8 cellular contexts compared by ENCODE assay signal in genomic region chr21:40143822-40144525, GRCh38.
DNase-seq lines count a peak whose midpoint lies in the region; ATAC-seq lines count a peak whose summit lies in the region.

No MANE protein-coding gene starts in this region.

- no peaks in the 10 kb centered on the region for H3K9me3 Mint-ChIP-seq in activated naive CD8-positive, alpha-beta T cell treated with anti-CD3 and anti-CD28 coated beads, Interleukin-2, amount 10 ng/mL, durations not matched to agents 7 days and 5 days

- H3K4me1 Mint-ChIP-seq in activated naive CD8-positive, alpha-beta T cell treated with anti-CD3 and anti-CD28 coated beads, Interleukin-2, amount 10 ng/mL, durations not matched to agents 7 days and 5 days: no peaks in the 10 kb centered on the region

- H3K36me3 Mint-ChIP-seq in activated naive CD8-positive, alpha-beta T cell treated with anti-CD3 and anti-CD28 coated beads, Interleukin-2, amount 10 ng/mL, durations not matched to agents 7 days and 5 days: no peaks in the 10 kb centered on the region

- no peaks in the 10 kb centered on the region for H3K27me3 Mint-ChIP-seq in activated naive CD8-positive, alpha-beta T cell treated with anti-CD3 and anti-CD28 coated beads, Interleukin-2, amount 10 ng/mL, durations not matched to agents 7 days and 5 days

- H3K27ac Mint-ChIP-seq in activated naive CD8-positive, alpha-beta T cell treated with anti-CD3 and anti-CD28 coated beads, Interleukin-2, amount 10 ng/mL, durations not matched to agents 7 days and 5 days: no peak overlapping the region

- H3K4me3 Mint-ChIP-seq in activated naive CD8-positive, alpha-beta T cell treated with anti-CD3 and anti-CD28 coated beads, Interleukin-2, amount 10 ng/mL, durations not matched to agents 7 days and 5 days: no peak overlapping the region

- POLR2A ChIA-PET in activated naive CD8-positive, alpha-beta T cell treated with anti-CD3 and anti-CD28 coated beads, Interleukin-2, amount 10 ng/mL, durations not matched to agents 7 days and 5 days (lab: Charles Lee): interaction anchor here (0.6 kb wide), 1 partner anchor 678 kb away, joined by 6 read pairs; no protein-coding TSS in a partner anchor

- DNase-seq in CD1c-positive myeloid dendritic cell (ENCODE audit: extremely low spot score) (peak; percentile 37), H4 (ENCODE audit: low spot score) (peak; percentile 27), NCI-H82 treated with DMSO at 0.1 percent for 48 hours (lab: John Stamatoyannopoulos, UW; ENCODE audit: unreplicated experiment) (peak; percentile 6), hepatic stellate cell (ENCODE audit: low spot score) (peak; percentile 19)
- peak; percentile 40 for DNase-seq in activated naive CD8-positive, alpha-beta T cell treated with anti-CD3 and anti-CD28 coated beads, Interleukin-2, amount 10 ng/mL, durations not matched to agents 7 days and 5 days
- DNase-seq in stimulated activated CD4-positive, alpha-beta T cell treated with anti-CD3 and anti-CD28 coated beads, Interleukin-12 subunit alpha, Interleukin-12 subunit beta, amount 100 ng/mL, for 24 hours (ENCODE audit: low read depth in 2 of 2): peak; percentile 2 to 44

- no peak for ATAC-seq in activated naive CD8-positive, alpha-beta T cell treated with anti-CD3 and anti-CD28 coated beads, Interleukin-2, amount 10 ng/mL, durations not matched to agents 7 days and 5 days (ENCODE audit: low read depth)
- no peak for ATAC-seq in GM18873 (IDR thresholded peaks at IDR 0.05; ENCODE audit: low FRiP score, unreplicated experiment)
- no peak for ATAC-seq in HG03280 (IDR thresholded peaks at IDR 0.05; ENCODE audit: unreplicated experiment)
